30 cellular contexts compared by ENCODE assay signal in genomic region chr2:75622929-75623328, GRCh38.
"Had no signal": no experiment of that assay in that cellular context is flagged by ENCODE, and none has a peak within 500 bp of the region (broad histone marks: within the 10 kb centered on the region; RNA-seq: fewer than 3 reads in every experiment).

No MANE protein-coding gene starts in this region.

- H3K27me3 ChIP-seq: ascending aorta, breast epithelium, cardiac muscle cell, colonic mucosa, foreskin keratinocyte, gastrocnemius medialis had no signal

- H3K4me3 ChIP-seq: ascending aorta, breast epithelium, cardiac muscle cell, colonic mucosa, gastrocnemius medialis, heart left ventricle had no signal

- H3K9me3 Mint-ChIP-seq: activated CD4-positive, alpha-beta memory T cell treated with anti-CD3 and anti-CD28 coated beads for 36 hours; activated CD4-positive, alpha-beta T cell treated with anti-CD3 and anti-CD28 coated beads, Interleukin-2, amount 10 ng/mL, durations not matched to agents 24 days and 14 days; activated naive CD4-positive, alpha-beta T cell treated with anti-CD3 and anti-CD28 coated beads, Interleukin-2, amount 10 ng/mL, durations not matched to agents 7 days and 5 days; activated naive CD4-positive, alpha-beta T cell treated with anti-CD3 and anti-CD28 coated beads, Interleukin-2, amount 50 U/mL, for 72 hours; activated naive CD8-positive, alpha-beta T cell treated with anti-CD3 and anti-CD28 coated beads, Interleukin-2, amount 10 ng/mL, durations not matched to agents 7 days and 5 days; activated T-cell treated with anti-CD3 and anti-CD28 coated beads, Interleukin-2, amount 50 U/mL, for 24 hours had no signal

- H3K27ac Mint-ChIP-seq: activated CD4-positive, alpha-beta memory T cell treated with anti-CD3 and anti-CD28 coated beads for 36 hours; activated CD4-positive, alpha-beta T cell treated with anti-CD3 and anti-CD28 coated beads for 36 hours; activated CD4-positive, alpha-beta T cell treated with anti-CD3 and anti-CD28 coated beads, Interleukin-2, amount 10 ng/mL, durations not matched to agents 24 days and 14 days; activated CD8-positive, alpha-beta memory T cell treated with anti-CD3 and anti-CD28 coated beads, Interleukin-2, amount 10 ng/mL, durations not matched to agents 7 days and 5 days; activated CD8-positive, alpha-beta T cell treated with anti-CD3 and anti-CD28 coated beads, Interleukin-2, amount 10 ng/mL, durations not matched to agents 7 days and 5 days; activated naive CD4-positive, alpha-beta T cell treated with anti-CD3 and anti-CD28 coated beads, Interleukin-2, amount 10 ng/mL, durations not matched to agents 7 days and 5 days; activated naive CD4-positive, alpha-beta T cell treated with anti-CD3 and anti-CD28 coated beads, Interleukin-2, amount 50 U/mL, for 72 hours; activated naive CD8-positive, alpha-beta T cell treated with anti-CD3 and anti-CD28 coated beads, Interleukin-2, amount 10 ng/mL, durations not matched to agents 7 days and 5 days; activated T-cell treated with anti-CD3 and anti-CD28 coated beads, Interleukin-2, amount 50 U/mL, for 24 hours; activated T-cell treated with anti-CD3 and anti-CD28 coated beads, Interleukin-2, amount 50 U/mL, for 72 hours; brain had no signal

- ATAC-seq: activated CD4-positive, alpha-beta T cell treated with anti-CD3 and anti-CD28 coated beads for 36 hours; activated CD8-positive, alpha-beta memory T cell treated with anti-CD3 and anti-CD28 coated beads, Interleukin-2, amount 10 ng/mL, durations not matched to agents 7 days and 5 days; activated CD8-positive, alpha-beta T cell treated with anti-CD3 and anti-CD28 coated beads, Interleukin-2, amount 10 ng/mL, durations not matched to agents 7 days and 5 days; activated naive CD4-positive, alpha-beta T cell treated with anti-CD3 and anti-CD28 coated beads, Interleukin-2, amount 50 U/mL, for 72 hours; activated T-cell treated with anti-CD3 and anti-CD28 coated beads, Interleukin-2, amount 50 U/mL, for 72 hours; esophagus mucosa; foreskin keratinocyte; gastrocnemius medialis; heart left ventricle had no signal

- H3K36me3 Mint-ChIP-seq: activated CD4-positive, alpha-beta memory T cell treated with anti-CD3 and anti-CD28 coated beads for 36 hours; activated CD8-positive, alpha-beta memory T cell treated with anti-CD3 and anti-CD28 coated beads, Interleukin-2, amount 10 ng/mL, durations not matched to agents 7 days and 5 days; activated naive CD4-positive, alpha-beta T cell treated with anti-CD3 and anti-CD28 coated beads, Interleukin-2, amount 10 ng/mL, durations not matched to agents 7 days and 5 days; activated naive CD4-positive, alpha-beta T cell treated with anti-CD3 and anti-CD28 coated beads, Interleukin-2, amount 50 U/mL, for 72 hours; activated naive CD8-positive, alpha-beta T cell treated with anti-CD3 and anti-CD28 coated beads, Interleukin-2, amount 10 ng/mL, durations not matched to agents 7 days and 5 days; brain had no signal

- H3K4me1 ChIP-seq: ascending aorta, breast epithelium, colonic mucosa, gastrocnemius medialis, heart left ventricle had no signal

- H3K36me3 ChIP-seq: ascending aorta, breast epithelium, cardiac muscle cell, colonic mucosa, gastrocnemius medialis, heart left ventricle had no signal

- H3K4me3 Mint-ChIP-seq: activated CD4-positive, alpha-beta memory T cell treated with anti-CD3 and anti-CD28 coated beads for 36 hours; activated CD4-positive, alpha-beta T cell treated with anti-CD3 and anti-CD28 coated beads for 36 hours; activated CD4-positive, alpha-beta T cell treated with anti-CD3 and anti-CD28 coated beads, Interleukin-2, amount 10 ng/mL, durations not matched to agents 24 days and 14 days; activated CD8-positive, alpha-beta memory T cell treated with anti-CD3 and anti-CD28 coated beads, Interleukin-2, amount 10 ng/mL, durations not matched to agents 7 days and 5 days; activated CD8-positive, alpha-beta T cell treated with anti-CD3 and anti-CD28 coated beads, Interleukin-2, amount 10 ng/mL, durations not matched to agents 7 days and 5 days; activated naive CD4-positive, alpha-beta T cell treated with anti-CD3 and anti-CD28 coated beads, Interleukin-2, amount 10 ng/mL, durations not matched to agents 7 days and 5 days; activated naive CD8-positive, alpha-beta T cell treated with anti-CD3 and anti-CD28 coated beads, Interleukin-2, amount 10 ng/mL, durations not matched to agents 7 days and 5 days; activated T-cell treated with anti-CD3 and anti-CD28 coated beads, Interleukin-2, amount 50 U/mL, for 24 hours; activated T-cell treated with anti-CD3 and anti-CD28 coated beads, Interleukin-2, amount 50 U/mL, for 72 hours; brain had no signal

- H3K4me1 Mint-ChIP-seq: activated CD4-positive, alpha-beta T cell treated with anti-CD3 and anti-CD28 coated beads, Interleukin-2, amount 10 ng/mL, durations not matched to agents 24 days and 14 days; activated CD8-positive, alpha-beta memory T cell treated with anti-CD3 and anti-CD28 coated beads, Interleukin-2, amount 10 ng/mL, durations not matched to agents 7 days and 5 days; activated naive CD4-positive, alpha-beta T cell treated with anti-CD3 and anti-CD28 coated beads, Interleukin-2, amount 10 ng/mL, durations not matched to agents 7 days and 5 days; activated naive CD8-positive, alpha-beta T cell treated with anti-CD3 and anti-CD28 coated beads, Interleukin-2, amount 10 ng/mL, durations not matched to agents 7 days and 5 days; brain had no signal

- DNase-seq: activated CD4-positive, alpha-beta memory T cell treated with anti-CD3 and anti-CD28 coated beads for 36 hours; activated CD4-positive, alpha-beta T cell treated with anti-CD3 and anti-CD28 coated beads for 36 hours; activated CD4-positive, alpha-beta T cell treated with anti-CD3 and anti-CD28 coated beads, Interleukin-2, amount 10 ng/mL, durations not matched to agents 24 days and 14 days; activated CD4-positive, CD25-positive, alpha-beta regulatory T cell; activated CD4-positive, CD25-positive, alpha-beta regulatory T cell treated with anti-CD3 and anti-CD28 coated beads, Interleukin-2, amount 50 U/mL, for 72 hours; activated CD8-positive, alpha-beta memory T cell treated with anti-CD3 and anti-CD28 coated beads, Interleukin-2, amount 10 ng/mL, durations not matched to agents 7 days and 5 days; activated CD8-positive, alpha-beta memory T cell treated with anti-CD3 and anti-CD28 coated beads, Interleukin-2, amount 50 U/mL, for 4 hours; activated CD8-positive, alpha-beta T cell treated with anti-CD3 and anti-CD28 coated beads, Interleukin-2, amount 10 ng/mL, durations not matched to agents 7 days and 5 days; activated gamma-delta T cell; activated naive CD4-positive, alpha-beta T cell; activated naive CD4-positive, alpha-beta T cell treated with anti-CD3 and anti-CD28 coated beads, Interleukin-2, amount 10 ng/mL, durations not matched to agents 7 days and 5 days; activated naive CD8-positive, alpha-beta T cell treated with anti-CD3 and anti-CD28 coated beads, Interleukin-2, amount 10 ng/mL, durations not matched to agents 7 days and 5 days; activated T-cell treated with anti-CD3 and anti-CD28 coated beads for 4 hours; activated T-cell treated with anti-CD3 and anti-CD28 coated beads, Interleukin-2, amount 50 U/mL, for 24 hours; activated T-cell treated with anti-CD3 and anti-CD28 coated beads, Interleukin-2, amount 50 U/mL, for 72 hours; central memory CD4-positive, alpha-beta T cell; cerebellar nuclear complex; colonic mucosa; effector CD8-positive, alpha-beta T cell; foreskin keratinocyte; gastrocnemius medialis; glutamatergic neuron; heart left ventricle; T-helper 2 cell had no signal

- H3K27ac ChIP-seq: ascending aorta, breast epithelium, cardiac muscle cell, colonic mucosa, foreskin keratinocyte, gastrocnemius medialis, heart left ventricle had no signal

- H3K9me3 ChIP-seq: ascending aorta, breast epithelium, colonic mucosa, gastrocnemius medialis, heart left ventricle had no signal
